ENCODE assay signal across 9 cellular contexts in genomic region chr14:105316968-105317498, GRCh38. TPM values are rescaled to one million over a fixed set of nuclear protein-coding genes. Genes with fewer than 3 reads are reported as not detected.
DNase-seq lines count a peak whose midpoint lies in the region; ATAC-seq, FAIRE-seq and TF ChIP-seq lines count a peak whose summit lies in the region.
"Had no signal": no experiment of that assay in that cellular context is flagged by ENCODE, and none has a peak within 500 bp of the region (broad histone marks: within the 10 kb centered on the region; RNA-seq: fewer than 3 reads in every experiment).

No MANE protein-coding gene starts in this region.

- H3K36me3 ChIP-seq in CD4-positive, CD25-positive, alpha-beta regulatory T cell (ENCODE audit: control insufficient read depth, insufficient read depth, low read length): no peaks in the 10 kb centered on the region
- H3K36me3 ChIP-seq in H7 (replicated peaks; ENCODE audit: control insufficient read depth, insufficient read depth, low read length): no peaks in the 10 kb centered on the region
- no peaks in the 10 kb centered on the region for H3K36me3 ChIP-seq in pancreas
- H3K36me3 ChIP-seq in HAP-1 (replicated peaks): no peaks in the 10 kb centered on the region; the same call in 1 of the 2 replicates
- H3K36me3 ChIP-seq in MG63: no peaks in the 10 kb centered on the region

- peaks cover 23% of the 10 kb centered on the region for H3K4me1 ChIP-seq in CD4-positive, CD25-positive, alpha-beta regulatory T cell (ENCODE audit: control insufficient read depth, insufficient read depth, low read length, poor library complexity, severe bottlenecking)
- peaks cover 0 to 13% (median 7%) of the 10 kb centered on the region in 3 donors for H3K4me1 ChIP-seq in pancreas
- peaks cover 18% of the 10 kb centered on the region for H3K4me1 ChIP-seq in HAP-1

- 55% methylated on average over 18 of the region's 18 CpGs for WGBS in pancreas, 2 donors

- intact Hi-C loops in pancreas (cut with DNase I) (no loop called here), CD14-positive monocyte (cut with micrococcal nuclease) (no loop called here)

- no peaks in the 10 kb centered on the region for H3K9me3 ChIP-seq in CD4-positive, CD25-positive, alpha-beta regulatory T cell (ENCODE audit: control insufficient read depth in 2 of 2, low read length in 2 of 2)
- H3K9me3 ChIP-seq in pancreas: no peaks in the 10 kb centered on the region
- H3K9me3 ChIP-seq in HAP-1: no peaks in the 10 kb centered on the region
- H3K9me3 ChIP-seq in MG63: no peaks in the 10 kb centered on the region

- H3K36me3 Mint-ChIP-seq in CD4-positive, CD25-positive, alpha-beta regulatory T cell: peaks cover 4% of the 10 kb centered on the region
- H3K36me3 Mint-ChIP-seq in chondrocyte (ENCODE audit: low read depth) (no peaks in the 10 kb centered on the region), CD14-positive monocyte (no peaks in the 10 kb centered on the region)

- H3K9me3 Mint-ChIP-seq in CD4-positive, CD25-positive, alpha-beta regulatory T cell: no peaks in the 10 kb centered on the region
- H3K9me3 Mint-ChIP-seq in chondrocyte (ENCODE audit: low read depth): no peaks in the 10 kb centered on the region
- H3K9me3 Mint-ChIP-seq in CD14-positive monocyte: peaks cover 0 to 2% (median 0%) of the 10 kb centered on the region in 7 donors

- H3K27me3 ChIP-seq in CD4-positive, CD25-positive, alpha-beta regulatory T cell (ENCODE audit: control insufficient read depth, insufficient read depth, low read length): no peaks in the 10 kb centered on the region
- H3K27me3 ChIP-seq in H7 (ENCODE audit: control insufficient read depth, insufficient read depth, low read length) (no peaks in the 10 kb centered on the region; the same call in 1 of the 2 replicates), pancreas (no peaks in the 10 kb centered on the region), HAP-1 (ENCODE audit: low read depth) (no peaks in the 10 kb centered on the region), MG63 (no peaks in the 10 kb centered on the region)

- H3K4me1 Mint-ChIP-seq in CD4-positive, CD25-positive, alpha-beta regulatory T cell: peaks cover 0 to 35% (median 14%) of the 10 kb centered on the region in 4 donors
- peaks cover 33% of the 10 kb centered on the region for H3K4me1 Mint-ChIP-seq in chondrocyte (ENCODE audit: low read depth)
- peaks cover 36% of the 10 kb centered on the region for H3K4me1 Mint-ChIP-seq in CD14-positive monocyte

- in situ Hi-C loops in HAP-1 (cut with MboI; ENCODE audit: low sequenced_read_pairs): no loop called here

- no peak overlapping the region for H3K27ac ChIP-seq in CD4-positive, CD25-positive, alpha-beta regulatory T cell (ENCODE audit: insufficient read depth, low read length, poor library complexity, severe bottlenecking)
- peak overlapping the region in 3 of 4 donors; percentile 12 to 33 (median 31) for H3K27ac ChIP-seq in pancreas

- TF ChIP-seq CTCF in chondrocyte (IDR thresholded peaks at IDR 0.05): no peak
- TF ChIP-seq CTCF in pancreas (IDR thresholded peaks at IDR 0.05): no peak
- TF ChIP-seq CTCF in CD14-positive monocyte (IDR thresholded peaks at IDR 0.05): no peak

- H3K27ac Mint-ChIP-seq in CD4-positive, CD25-positive, alpha-beta regulatory T cell: peak overlapping the region in 1 of 3 donors; percentile 56
- H3K27ac Mint-ChIP-seq in chondrocyte (ENCODE audit: unreplicated experiment): peak overlapping the region; percentile 17
- H3K27ac Mint-ChIP-seq in CD14-positive monocyte: peak overlapping the region in 2 of 7 donors; percentile 31 to 37

- no peak for FAIRE-seq in pancreas (lab: Jason Lieb, UNC)
- FAIRE-seq: G401.6 had no signal

- ATAC-seq in CD4-positive, CD25-positive, alpha-beta regulatory T cell (ENCODE audit: low read depth in 2 of 2): no peak
- no peak for ATAC-seq in pancreas
- ATAC-seq in GM19395 (IDR thresholded peaks at IDR 0.05; ENCODE audit: unreplicated experiment): no peak

- peak overlapping the region; percentile 41 to 97 (median 72) for H3K4me3 Mint-ChIP-seq in CD4-positive, CD25-positive, alpha-beta regulatory T cell
- H3K4me3 Mint-ChIP-seq in chondrocyte (ENCODE audit: unreplicated experiment) (peak overlapping the region; percentile 28), CD14-positive monocyte (no peak overlapping the region)

- no peak for DNase-seq in CD4-positive, CD25-positive, alpha-beta regulatory T cell
- DNase-seq in H7 (peak; percentile 22), chondrocyte (ENCODE audit: low spot score) (no peak), pancreas (peak in 1 of 6 donors; percentile 30), HAP-1 (ENCODE audit: low spot score in 2 of 2) (no peak), CD14-positive monocyte (ENCODE audit: low spot score) (no peak), MG63 (no peak)

- no peak overlapping the region for H3K4me3 ChIP-seq in CD4-positive, CD25-positive, alpha-beta regulatory T cell (ENCODE audit: low read depth, low read length)
- no peak overlapping the region for H3K4me3 ChIP-seq in H7 (ENCODE audit: insufficient read depth, low read depth, low read length)
- H3K4me3 ChIP-seq in pancreas: no peak overlapping the region
- H3K4me3 ChIP-seq in HAP-1: no peak overlapping the region
- no peak overlapping the region for H3K4me3 ChIP-seq in MG63

- H3K27me3 Mint-ChIP-seq in CD4-positive, CD25-positive, alpha-beta regulatory T cell: no peaks in the 10 kb centered on the region
- H3K27me3 Mint-ChIP-seq in chondrocyte (ENCODE audit: low read depth) (no peaks in the 10 kb centered on the region), CD14-positive monocyte (ENCODE audit: low read depth in 3 of 3) (peaks cover 3 to 11% (median 4%) of the 10 kb centered on the region in 3 donors)

RNA-seq across cellular contexts. Expression of gene PACS2, which starts 2.5 kb away (rescaled TPM):
- total RNA-seq in CD4-positive, CD25-positive, alpha-beta regulatory T cell: 64.0 TPM
- polyA plus RNA-seq in CD4-positive, CD25-positive, alpha-beta regulatory T cell: 1 to 10 TPM in 2 of 4 donors, under 1 TPM in 2; 0.72 to 3.4 (median 1.5) TPM
- total RNA-seq in H7 (2014; rRNA removed; shearing (Covaris generic)): 79.2 and 112 TPM in 2 replicates
- total RNA-seq in chondrocyte (82.6 to 89.5 TPM (median 87.1 TPM) in 3 replicates), pancreas (10 to 100 TPM; 36.9 to 63.6 (median 46.2) TPM)
- polyA plus RNA-seq in pancreas (100 to 1,000 TPM in 1 of 2 donors, 10 to 100 TPM in 1; 77.7 to 128 TPM), CD14-positive monocyte (1 to 10 TPM; 3.1 to 3.7 TPM)
- 18.6 and 23.1 TPM in 2 replicates for total RNA-seq in MG63 (2014; rRNA removed; shearing (Covaris generic); ENCODE audit: low replicate concordance)

RNA-seq across cellular contexts. Expression of gene BRF1, which starts 16.2 kb away (rescaled TPM):
- total RNA-seq in CD4-positive, CD25-positive, alpha-beta regulatory T cell: 58.9 TPM
- polyA plus RNA-seq in CD4-positive, CD25-positive, alpha-beta regulatory T cell: 1 to 10 TPM; 5.6 to 8.7 (median 7.5) TPM
- 18.5 and 24.6 TPM in 2 replicates for total RNA-seq in H7 (2014; rRNA removed; shearing (Covaris generic))
- total RNA-seq in chondrocyte (26.1 to 31.0 TPM (median 26.2 TPM) in 3 replicates), pancreas (10 to 100 TPM; 13.6 to 25.4 (median 19.3) TPM)
- polyA plus RNA-seq in pancreas (10 to 100 TPM; 34.5 to 50.2 TPM), CD14-positive monocyte (1 to 10 TPM; 2.3 to 2.5 TPM)
- total RNA-seq in MG63 (2014; rRNA removed; shearing (Covaris generic); ENCODE audit: low replicate concordance): 21.0 and 25.0 TPM in 2 replicates

Comparison
In these comparisons a context has a peak if more than half of its experiments do, and no peak if none do; other contexts are left out.
1. H3K4me3 Mint-ChIP-seq: peak in CD4-positive, CD25-positive, alpha-beta regulatory T cell (4 of 4) and chondrocyte (single experiment); none in CD14-positive monocyte (0 of 2).